8 cellular contexts compared by ENCODE assay signal in genomic region chr15:78756781-78757635, GRCh38. TPM values are rescaled to one million over a fixed set of nuclear protein-coding genes. Genes with fewer than 3 reads are reported as not detected.
DNase-seq lines count a peak whose midpoint lies in the region; ATAC-seq, FAIRE-seq and TF ChIP-seq lines count a peak whose summit lies in the region.
"Not testable (repeated sequence)": the region's sequence is repeated elsewhere in the genome, so short reads cannot be mapped to it uniquely, and the experiment has no call there.

No MANE protein-coding gene starts in this region.

- DNase-seq in Caki2 (ENCODE audit: low read depth) (peak; percentile 36), RWPE1 (ENCODE audit: low spot score) (peak; percentile 52), frontal cortex (ENCODE audit: low spot score in 2 of 2) (peak; percentile 55 to 64), nephron progenitor cell (peak; percentile 32)
- DNase-seq in activated naive CD4-positive, alpha-beta T cell treated with anti-CD3 and anti-CD28 coated beads, Interleukin-2, amount 50 U/mL, for 72 hours (ENCODE audit: low spot score in 2 of 2) = peak; percentile 42 to 89
- DNase-seq in stimulated activated naive CD4-positive, alpha-beta T cell treated with Interleukin-2 at 50 U/mL for 16 hours (lab: John Stamatoyannopoulos, UW) = peak; percentile 12

- ATAC-seq in GM19463 (IDR thresholded peaks at IDR 0.05; ENCODE audit: unreplicated experiment) (peak; percentile 54), HG03135 (IDR thresholded peaks at IDR 0.05; ENCODE audit: unreplicated experiment) (peak; percentile 50)
- peak; percentile 75 to 81 for ATAC-seq in activated naive CD4-positive, alpha-beta T cell treated with anti-CD3 and anti-CD28 coated beads, Interleukin-2, amount 50 U/mL, for 72 hours

- CTCF ChIA-PET in RWPE1 (lab: Yijun Ruan, JAX) = interaction anchor here (0.6 kb wide), 1 partner anchor 152 kb away, joined by 3 read pairs; no protein-coding TSS in a partner anchor

- not testable (repeated sequence) for H3K4me3 Mint-ChIP-seq in nephron progenitor cell

- not testable (repeated sequence) for TF ChIP-seq CTCF in RWPE1 (conservative IDR thresholded peaks at IDR 0.05; ENCODE audit: low read depth); nephron progenitor cell (IDR thresholded peaks at IDR 0.05)

- H3K36me3 Mint-ChIP-seq in activated naive CD4-positive, alpha-beta T cell treated with anti-CD3 and anti-CD28 coated beads, Interleukin-2, amount 50 U/mL, for 72 hours; nephron progenitor cell (ENCODE audit: low read depth): not testable (repeated sequence)

- not testable (repeated sequence) for H3K27me3 Mint-ChIP-seq in nephron progenitor cell (ENCODE audit: low read depth, poor library complexity)

- H3K27ac ChIP-seq in RWPE1 = peak overlapping the region; percentile 86

- not testable (repeated sequence) for FAIRE-seq in frontal cortex (lab: Jason Lieb, UNC)

- peak overlapping the region; percentile 79 to 93 for H3K27ac Mint-ChIP-seq in activated naive CD4-positive, alpha-beta T cell treated with anti-CD3 and anti-CD28 coated beads, Interleukin-2, amount 50 U/mL, for 72 hours
- peak overlapping the region; percentile 79 for H3K27ac Mint-ChIP-seq in nephron progenitor cell

- peaks cover 33% of the 10 kb centered on the region for H3K4me1 Mint-ChIP-seq in nephron progenitor cell

- POLR2A ChIA-PET in RWPE1 (lab: Yijun Ruan, JAX; ENCODE audit: low non-redundant PET) = not testable (repeated sequence)

- in situ Hi-C loops in Caki2 (cut with HindIII; ENCODE audit: low pct_unique_long_range_greater_than_20kb, low sequenced_read_pairs) = not testable (repeated sequence)

- H3K9me3 Mint-ChIP-seq in activated naive CD4-positive, alpha-beta T cell treated with anti-CD3 and anti-CD28 coated beads, Interleukin-2, amount 50 U/mL, for 72 hours; nephron progenitor cell: not testable (repeated sequence)

RNA-seq across cellular contexts. Expression of gene ADAMTS7, which starts 54.3 kb away (rescaled TPM):
- total RNA-seq in Caki2 (2014; rRNA removed; shearing (Covaris generic); ENCODE audit: low replicate concordance) = 4.6 and 5.7 TPM in 2 replicates
- total RNA-seq in activated naive CD4-positive, alpha-beta T cell treated with anti-CD3 and anti-CD28 coated beads, Interleukin-2, amount 50 U/mL, for 72 hours = 1 to 10 TPM; 1.4 to 4.3 TPM
- total RNA-seq in frontal cortex = 8.6 TPM

Comparison
In these comparisons a context has a peak if more than half of its experiments do, and no peak if none do; other contexts are left out.
1. Peak in every context shown above with its lines: DNase-seq, ATAC-seq and H3K27ac ChIP-seq.
2. DNase-seq: peak in every context shown above with its lines; median percentile 66 in activated naive CD4-positive, alpha-beta T cell treated with anti-CD3 and anti-CD28 coated beads, Interleukin-2, amount 50 U/mL, for 72 hours; 60 in frontal cortex; 52 in RWPE1; 36 in Caki2; 32 in nephron progenitor cell; 12 in stimulated activated naive CD4-positive, alpha-beta T cell treated with Interleukin-2 at 50 U/mL for 16 hours.